ENCODE assay signal across 10 cellular contexts in genomic region chr2:71190959-71191943, GRCh38. TPM values are rescaled to one million over a fixed set of nuclear protein-coding genes. Genes with fewer than 3 reads are reported as not detected.
DNase-seq lines count a peak whose midpoint lies in the region; ATAC-seq, FAIRE-seq and TF ChIP-seq lines count a peak whose summit lies in the region.
"Had no signal": no experiment of that assay in that cellular context is flagged by ENCODE, and none has a peak within 500 bp of the region (broad histone marks: within the 10 kb centered on the region; RNA-seq: fewer than 3 reads in every experiment).

No MANE protein-coding gene starts in this region.

- H3K79me2 ChIP-seq in Loucy (ENCODE audit: insufficient read depth, low read length): no peaks in the 10 kb centered on the region

- DNase-seq in DMS53 treated with DMSO at 0.1 percent for 48 hours (lab: John Stamatoyannopoulos, UW; ENCODE audit: unreplicated experiment) (peak; percentile 8), bronchial epithelial cell (ENCODE audit: low read depth) (peak; percentile 25), midbrain (lab: John Stamatoyannopoulos, UW) (peak; percentile 35), DMS153 treated with DMSO at 0.1 percent for 48 hours (lab: John Stamatoyannopoulos, UW; ENCODE audit: unreplicated experiment) (no peak), iPS-NIHi11 (ENCODE audit: low spot score) (no peak)
- DNase-seq in central memory CD4-positive, alpha-beta T cell: no peak
- DNase-seq: activated naive CD8-positive, alpha-beta T cell treated with anti-CD3 and anti-CD28 coated beads for 36 hours; Peyer's patch had no signal

- H3K9me3 ChIP-seq in Loucy (ENCODE audit: insufficient read depth, low read depth, low read length): no peaks in the 10 kb centered on the region
- H3K9me3 ChIP-seq: Peyer's patch had no signal

- no peaks in the 10 kb centered on the region for H3K9me2 ChIP-seq in Loucy (replicated peaks; ENCODE audit: low read depth, low read length)

- H3K27me3 ChIP-seq in Loucy (ENCODE audit: insufficient read depth, low read length, poor library complexity, severe bottlenecking): no peaks in the 10 kb centered on the region
- H3K27me3 ChIP-seq in bronchial epithelial cell (ENCODE audit: control insufficient read depth, insufficient read depth, low read length): peaks cover 2% of the 10 kb centered on the region
- H3K27me3 ChIP-seq: Peyer's patch had no signal

- no peak overlapping the region for H3K4me3 ChIP-seq in Loucy (ENCODE audit: low read length, poor library complexity, severe bottlenecking)
- no peak overlapping the region for H3K4me3 ChIP-seq in bronchial epithelial cell (ENCODE audit: low read depth, low read length)
- H3K4me3 ChIP-seq: Peyer's patch had no signal

- H3K9ac ChIP-seq in Loucy (ENCODE audit: low read depth, low read length, poor library complexity, severe bottlenecking): no peak overlapping the region

- no peaks in the 10 kb centered on the region for H3K36me3 ChIP-seq in Loucy (ENCODE audit: insufficient read depth, low read length)
- no peaks in the 10 kb centered on the region for H3K36me3 ChIP-seq in bronchial epithelial cell (ENCODE audit: control insufficient read depth, insufficient read depth, low read length)
- H3K36me3 ChIP-seq: Peyer's patch had no signal

- H4K20me1 ChIP-seq in Loucy (ENCODE audit: insufficient read depth, low read length, poor library complexity, severe bottlenecking): no peaks in the 10 kb centered on the region

- no peaks in the 10 kb centered on the region for H3K4me1 ChIP-seq in Loucy (ENCODE audit: insufficient read depth, low read length, poor library complexity, severe bottlenecking)
- H3K4me1 ChIP-seq: Peyer's patch had no signal

- no peak for ATAC-seq in GM21390 (IDR thresholded peaks at IDR 0.05; ENCODE audit: unreplicated experiment)

- no peak overlapping the region for H3K4me2 ChIP-seq in Loucy (ENCODE audit: low read depth, low read length, poor library complexity, severe bottlenecking)

- peak; percentile 72 for FAIRE-seq in bronchial epithelial cell (lab: Jason Lieb, UNC)

- no peaks in the 10 kb centered on the region for H3F3A ChIP-seq in Loucy (ENCODE audit: low read depth)

- peak; percentile 62 for TF ChIP-seq CTCF in Loucy (conservative IDR thresholded peaks at IDR 0.05; ENCODE audit: low read length)
- peak; percentile 18 for TF ChIP-seq CTCF in bronchial epithelial cell (IDR thresholded peaks at IDR 0.05; ENCODE audit: insufficient read depth, low read length, severe bottlenecking)

- H2AFZ ChIP-seq in Loucy (ENCODE audit: low read length): no peak overlapping the region

RNA-seq across cellular contexts. Expression of gene PAIP2B, which starts 35.7 kb away (rescaled TPM):
- total RNA-seq in bronchial epithelial cell: 1.3 and 5.2 TPM in 2 replicates

Comparison
In these comparisons a context has a peak if more than half of its experiments do, and no peak if none do; other contexts are left out.
1. DNase-seq: peak in DMS53 treated with DMSO at 0.1 percent for 48 hours (single experiment), bronchial epithelial cell (single experiment) and midbrain (single experiment); none in DMS153 treated with DMSO at 0.1 percent for 48 hours (single experiment), central memory CD4-positive, alpha-beta T cell (single experiment) and iPS-NIHi11 (single experiment).